Comparison of ENCODE assay signal across 8 cellular contexts in genomic region chr16:8944113-8944765, GRCh38. TPM values are rescaled to one million over a fixed set of nuclear protein-coding genes. Genes with fewer than 3 reads are reported as not detected.
A peak's percentile ranks its signal among the peaks of the same experiment; 100 is the strongest.
DNase-seq lines count a peak whose midpoint lies in the region; ATAC-seq and TF ChIP-seq lines count a peak whose summit lies in the region.

No MANE protein-coding gene starts in this region.

- no peak for TF ChIP-seq CTCF in CD4-positive, alpha-beta T cell (IDR thresholded peaks at IDR 0.05)
- TF ChIP-seq CTCF in chondrocyte (IDR thresholded peaks at IDR 0.05), result no peak

- peak; percentile 36 for ATAC-seq in CD4-positive, alpha-beta T cell (ENCODE audit: poor library complexity)
- ATAC-seq in GM19324 (IDR thresholded peaks at IDR 0.05; ENCODE audit: low FRiP score, unreplicated experiment) (peak; percentile 63), HG03175 (IDR thresholded peaks at IDR 0.05; ENCODE audit: unreplicated experiment) (peak; percentile 82)
- ATAC-seq in activated naive CD4-positive, alpha-beta T cell treated with anti-CD3 and anti-CD28 coated beads, Interleukin-2, amount 50 U/mL, for 72 hours, result peak; percentile 47 to 66

- no peak overlapping the region for H3K27ac ChIP-seq in CD4-positive, alpha-beta T cell (ENCODE audit: low read depth, low read length)

- H3K36me3 Mint-ChIP-seq in CD4-positive, alpha-beta T cell (ENCODE audit: low read depth), result no peaks in the 10 kb centered on the region
- no peaks in the 10 kb centered on the region for H3K36me3 Mint-ChIP-seq in activated naive CD4-positive, alpha-beta T cell treated with anti-CD3 and anti-CD28 coated beads, Interleukin-2, amount 50 U/mL, for 72 hours
- no peaks in the 10 kb centered on the region for H3K36me3 Mint-ChIP-seq in chondrocyte (ENCODE audit: low read depth)

- POLR2A ChIA-PET in CD4-positive, alpha-beta T cell (lab: Charles Lee), result no interaction called here

- H3K27ac Mint-ChIP-seq in CD4-positive, alpha-beta T cell, result peak overlapping the region; percentile 25
- H3K27ac Mint-ChIP-seq in activated naive CD4-positive, alpha-beta T cell treated with anti-CD3 and anti-CD28 coated beads, Interleukin-2, amount 50 U/mL, for 72 hours, result peak overlapping the region; percentile 29 to 79
- H3K27ac Mint-ChIP-seq in chondrocyte (ENCODE audit: unreplicated experiment), result no peak overlapping the region

- H3K27me3 Mint-ChIP-seq in CD4-positive, alpha-beta T cell, result no peaks in the 10 kb centered on the region
- H3K27me3 Mint-ChIP-seq in chondrocyte (ENCODE audit: low read depth), result no peaks in the 10 kb centered on the region

- H3K9me3 Mint-ChIP-seq in CD4-positive, alpha-beta T cell, result no peaks in the 10 kb centered on the region
- no peaks in the 10 kb centered on the region for H3K9me3 Mint-ChIP-seq in activated naive CD4-positive, alpha-beta T cell treated with anti-CD3 and anti-CD28 coated beads, Interleukin-2, amount 50 U/mL, for 72 hours
- no peaks in the 10 kb centered on the region for H3K9me3 Mint-ChIP-seq in chondrocyte (ENCODE audit: low read depth)

- H3K4me3 Mint-ChIP-seq in CD4-positive, alpha-beta T cell, result peak overlapping the region; percentile 70
- H3K4me3 Mint-ChIP-seq in chondrocyte (ENCODE audit: unreplicated experiment), result no peak overlapping the region

- CTCF ChIA-PET in CD4-positive, alpha-beta T cell (lab: Charles Lee), result interaction anchor here (1.3 kb wide), 1 partner anchor 8 kb away, joined by 4 read pairs; no protein-coding TSS in a partner anchor

- peaks cover 99% of the 10 kb centered on the region for H3K4me1 Mint-ChIP-seq in CD4-positive, alpha-beta T cell (ENCODE audit: low read depth)
- H3K4me1 Mint-ChIP-seq in chondrocyte (ENCODE audit: low read depth), result peaks cover 45% of the 10 kb centered on the region

- no peaks in the 10 kb centered on the region for H3K9me3 ChIP-seq in CD4-positive, alpha-beta T cell (ENCODE audit: control insufficient read depth, low read length)

- no peak for DNase-seq in CD4-positive, alpha-beta T cell
- DNase-seq in activated naive CD4-positive, alpha-beta T cell treated with anti-CD3 and anti-CD28 coated beads, Interleukin-2, amount 50 U/mL, for 72 hours (ENCODE audit: low spot score in 2 of 2), result no peak
- DNase-seq in stimulated activated CD4-positive, alpha-beta T cell treated with anti-CD3 and anti-CD28 coated beads, Interleukin-2, amount 100 ng/mL, for 48 hours, result no peak
- DNase-seq in inferior parietal cortex (ENCODE audit: extremely low spot score), result no peak
- no peak for DNase-seq in chondrocyte (ENCODE audit: low spot score)
- DNase-seq in NCI-H1092 (lab: John Stamatoyannopoulos, UW), result no peak

- H3K27me3 ChIP-seq in CD4-positive, alpha-beta T cell (ENCODE audit: control insufficient read depth, insufficient read depth, low read length), result no peaks in the 10 kb centered on the region

- intact Hi-C loops in CD4-positive, alpha-beta T cell (cut with DNase I, micrococcal nuclease), result no loop called here

RNA-seq across cellular contexts. Expression of gene USP7, which starts 19.5 kb away (rescaled TPM):
- total RNA-seq in CD4-positive, alpha-beta T cell, result 100 to 1,000 TPM; 259 to 268 TPM
- 100 to 1,000 TPM; 154 to 171 TPM for total RNA-seq in activated naive CD4-positive, alpha-beta T cell treated with anti-CD3 and anti-CD28 coated beads, Interleukin-2, amount 50 U/mL, for 72 hours
- total RNA-seq in chondrocyte, result 80.3 to 90.6 TPM (median 81.1 TPM) in 3 replicates
